ENCODE assay signal across 21 cellular contexts in the genomic region with DNA sequence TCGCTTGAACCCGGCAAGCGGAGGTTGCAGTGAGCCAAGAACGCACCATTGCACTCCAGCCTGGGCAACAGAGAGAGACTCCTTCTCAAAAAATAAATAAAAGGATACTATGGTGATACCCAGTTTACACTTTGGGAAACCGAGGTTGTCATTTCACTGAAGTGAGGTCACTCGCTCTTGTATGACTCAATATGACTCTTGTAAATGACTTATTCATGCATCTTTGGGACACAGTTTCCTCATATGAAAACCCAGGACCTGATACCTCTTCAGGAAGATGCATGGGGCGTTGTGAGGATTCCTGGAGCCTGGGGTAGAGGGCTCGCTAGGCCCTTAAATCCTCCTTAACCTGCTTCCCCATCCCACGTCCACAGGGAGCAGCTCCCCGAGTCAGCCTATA. TPM values are rescaled to one million over a fixed set of nuclear protein-coding genes. Genes with fewer than 3 reads are reported as not detected.
"Had no signal": no experiment of that assay in that cellular context is flagged by ENCODE, and none has a peak within 500 bp of the region (broad histone marks: within the 10 kb centered on the region; RNA-seq: fewer than 3 reads in every experiment).

No MANE protein-coding gene starts in this region.

- DNase-seq: effector CD4-positive, alpha-beta T cell; endodermal cell; heart left ventricle; hippocampal formation; mammary epithelial cell; nephron progenitor cell; sigmoid colon; stimulated activated CD4-positive, alpha-beta T cell treated with anti-CD3 and anti-CD28 coated beads, Interleukin-2, amount 100 ng/mL, for 24 hours; stimulated activated CD4-positive, alpha-beta T cell treated with anti-CD3 and anti-CD28 coated beads, Interleukin-4, amount 100 ng/mL, for 4 hours; stimulated activated naive B cell treated with anti-CD40 and anti-IgM and Interleukin-4, amounts not matched to agents 10 μg/mL and 1 μg/mL and 100 μg/mL, for 72 hours; stimulated activated naive CD8-positive, alpha-beta T cell treated with anti-CD3 and anti-CD28 coated beads, Interleukin-15, amount 100 ng/mL, for 72 hours; testis; upper lobe of right lung had no signal

- H3K9me3 ChIP-seq: heart left ventricle, neutrophil, right atrium auricular region, sigmoid colon, testis, tibial nerve, upper lobe of right lung, vagina had no signal

- H3K27ac Mint-ChIP-seq: endodermal cell; nephron progenitor cell; stimulated activated naive CD8-positive, alpha-beta T cell treated with anti-CD3 and anti-CD28 coated beads, Interleukin-15, amount 100 ng/mL, for 72 hours had no signal

- H3K27me3 ChIP-seq: heart left ventricle, neutrophil, right atrium auricular region, testis, tibial nerve, upper lobe of right lung, vagina had no signal

- H3K9me3 Mint-ChIP-seq: endodermal cell; nephron progenitor cell; stimulated activated naive B cell treated with anti-CD40 and anti-IgM and Interleukin-4, amounts not matched to agents 10 μg/mL and 1 μg/mL and 100 μg/mL, for 72 hours; stimulated activated naive CD8-positive, alpha-beta T cell treated with anti-CD3 and anti-CD28 coated beads, Interleukin-15, amount 100 ng/mL, for 72 hours had no signal

- H3K4me3 Mint-ChIP-seq: endodermal cell; nephron progenitor cell; stimulated activated naive B cell treated with anti-CD40 and anti-IgM and Interleukin-4, amounts not matched to agents 10 μg/mL and 1 μg/mL and 100 μg/mL, for 72 hours; stimulated activated naive CD8-positive, alpha-beta T cell treated with anti-CD3 and anti-CD28 coated beads, Interleukin-15, amount 100 ng/mL, for 72 hours had no signal

- H3K27ac ChIP-seq: heart left ventricle, neutrophil, right atrium auricular region, sigmoid colon, skin epidermis, testis, tibial nerve, upper lobe of right lung, vagina had no signal

- ATAC-seq: heart left ventricle; naive thymus-derived CD4-positive, alpha-beta T cell; stimulated activated naive B cell treated with anti-CD40 and anti-IgM and Interleukin-4, amounts not matched to agents 10 μg/mL and 1 μg/mL and 100 μg/mL, for 72 hours; stimulated activated naive CD8-positive, alpha-beta T cell treated with anti-CD3 and anti-CD28 coated beads, Interleukin-15, amount 100 ng/mL, for 72 hours; upper lobe of right lung had no signal

- H3K27me3 Mint-ChIP-seq: stimulated activated naive B cell treated with anti-CD40 and anti-IgM and Interleukin-4, amounts not matched to agents 10 μg/mL and 1 μg/mL and 100 μg/mL, for 72 hours; stimulated activated naive CD8-positive, alpha-beta T cell treated with anti-CD3 and anti-CD28 coated beads, Interleukin-15, amount 100 ng/mL, for 72 hours had no signal

- H3K4me3 ChIP-seq: heart left ventricle, right atrium auricular region, sigmoid colon, skin epidermis, testis, tibial nerve, upper lobe of right lung, vagina had no signal

RNA-seq across cellular contexts. Expression of a gene that starts 9.0 kb away (rescaled TPM):
- total RNA-seq: mononuclear cell, sigmoid colon, subcutaneous adipose tissue, tibial nerve, upper lobe of right lung, vagina had no signal
- polyA plus RNA-seq: mammary epithelial cell; naive thymus-derived CD4-positive, alpha-beta T cell had no signal
